Comparison of ENCODE assay signal across 8 cellular contexts in genomic region chr19:58518261-58519086, GRCh38.
A peak's percentile ranks its signal among the peaks of the same experiment; 100 is the strongest.
DNase-seq lines count a peak whose midpoint lies in the region; ATAC-seq and TF ChIP-seq lines count a peak whose summit lies in the region.

No MANE protein-coding gene starts in this region.

- DNase-seq in nephron progenitor cell, result no peak
- DNase-seq in kidney glomerular epithelial cell (lab: John Stamatoyannopoulos, UW), result no peak
- DNase-seq in NCI-H1930 (lab: John Stamatoyannopoulos, UW), result no peak
- no peak for DNase-seq in GM20000 (ENCODE audit: low spot score)

- H3K27ac Mint-ChIP-seq in nephron progenitor cell, result peak overlapping the region; percentile 99

- peaks cover 58% of the 10 kb centered on the region for H3K4me1 Mint-ChIP-seq in nephron progenitor cell

- H3K4me3 Mint-ChIP-seq in nephron progenitor cell, result peak overlapping the region; percentile 90

- TF ChIP-seq CTCF in GM12875 (IDR thresholded peaks at IDR 0.05; ENCODE audit: borderline replicate concordance, insufficient read depth, low read depth, low read length), result no peak; the same call in 1 of the 2 replicates
- TF ChIP-seq CTCF in OCI-LY1 (IDR thresholded peaks at IDR 0.05; ENCODE audit: low read length), result no peak
- no peak for TF ChIP-seq CTCF in nephron progenitor cell (IDR thresholded peaks at IDR 0.05)
- no peak for TF ChIP-seq CTCF in GM20000 (IDR thresholded peaks at IDR 0.05; ENCODE audit: extremely low read depth, missing control alignments)

- H3K27me3 ChIP-seq in OCI-LY1 (ENCODE audit: insufficient read depth, low read length) (no peaks in the 10 kb centered on the region), duodenal mucosa (ENCODE audit: control insufficient read depth in 1 of 2, insufficient read depth in 2 of 2, low read length in 2 of 2) (no peaks in the 10 kb centered on the region)

- peak overlapping the region; percentile 87 for H3K27ac ChIP-seq in OCI-LY1 (ENCODE audit: low read depth, low read length, poor library complexity, severe bottlenecking)
- H3K27ac ChIP-seq in duodenal mucosa (ENCODE audit: low read depth, low read length), result peak overlapping the region; percentile 98

- H2AFZ ChIP-seq in OCI-LY1 (ENCODE audit: low read length), result no peak overlapping the region

- peak overlapping the region; percentile 88 for H3K4me2 ChIP-seq in OCI-LY1 (ENCODE audit: low read length)

- H3K4me3 ChIP-seq in GM12875 (ENCODE audit: low read depth, low read length) (peak overlapping the region; percentile 78), OCI-LY1 (ENCODE audit: low read depth, low read length, poor library complexity, severe bottlenecking) (peak overlapping the region; percentile 74), duodenal mucosa (ENCODE audit: low read depth in 1 of 2, low read length in 2 of 2) (peak overlapping the region; percentile 73 to 88)

- H3K36me3 Mint-ChIP-seq in nephron progenitor cell (ENCODE audit: low read depth), result peaks cover 7% of the 10 kb centered on the region

- H4K20me1 ChIP-seq in OCI-LY1 (ENCODE audit: insufficient read depth, low read length), result no peaks in the 10 kb centered on the region

- H3K4me1 ChIP-seq in OCI-LY1 (ENCODE audit: insufficient read depth, low read length, severe bottlenecking) (peaks cover 52% of the 10 kb centered on the region), duodenal mucosa (ENCODE audit: control insufficient read depth in 1 of 2, insufficient read depth in 2 of 2, low read length in 2 of 2) (peaks cover 26 to 45% of the 10 kb centered on the region in 2 donors)

- H3K27me3 Mint-ChIP-seq in nephron progenitor cell (ENCODE audit: low read depth, poor library complexity), result no peaks in the 10 kb centered on the region

- no peaks in the 10 kb centered on the region for H3K9me2 ChIP-seq in OCI-LY1 (ENCODE audit: low read depth, low read length)

- H3K79me2 ChIP-seq in OCI-LY1 (ENCODE audit: insufficient read depth, low read length), result peaks cover 5% of the 10 kb centered on the region; the same call in 1 of the 2 replicates

- no peak for ATAC-seq in GM19467 (IDR thresholded peaks at IDR 0.05; ENCODE audit: unreplicated experiment)

- no peaks in the 10 kb centered on the region for H3F3A ChIP-seq in OCI-LY1 (ENCODE audit: insufficient read depth, low read length)

- no peaks in the 10 kb centered on the region for H3K9me3 Mint-ChIP-seq in nephron progenitor cell

- peak overlapping the region; percentile 92 for H3K9ac ChIP-seq in OCI-LY1 (ENCODE audit: low read length)
- peak overlapping the region; percentile 90 to 92 for H3K9ac ChIP-seq in duodenal mucosa (ENCODE audit: low read depth in 1 of 2, low read length in 2 of 2)

- H3K9me3 ChIP-seq in OCI-LY1 (ENCODE audit: low read length) (no peaks in the 10 kb centered on the region), duodenal mucosa (ENCODE audit: control insufficient read depth in 1 of 2, low read length in 2 of 2) (no peaks in the 10 kb centered on the region)

- H3K36me3 ChIP-seq in OCI-LY1 (ENCODE audit: insufficient read depth, low read length) (peaks cover 9% of the 10 kb centered on the region; the same call in 1 of the 2 replicates), duodenal mucosa (ENCODE audit: control insufficient read depth in 1 of 2, insufficient read depth in 2 of 2, low read length in 2 of 2) (peaks cover 8 to 19% of the 10 kb centered on the region in 2 donors)
